In genomic region chrX:154144010-154144409, GRCh38 we compare ENCODE assay signal across 6 cellular contexts. TPM values are rescaled to one million over a fixed set of nuclear protein-coding genes. Genes with fewer than 3 reads are reported as not detected.
"Had no signal": no experiment of that assay in that cellular context is flagged by ENCODE, and none has a peak within 500 bp of the region (broad histone marks: within the 10 kb centered on the region; RNA-seq: fewer than 3 reads in every experiment).

Gene OPN1LW, plus strand, starts transcription at chrX:154144243. Its CDS starts 41 bp downstream, at chrX:154144284.

RNA-seq across cellular contexts. Expression of gene OPN1LW, which starts in this region (rescaled TPM):
- total RNA-seq: GM23248, H1, H4, H7, H9, HFFc6 had no signal
- polyA plus RNA-seq: GM23248, H1 had no signal
